Comparison of ENCODE assay signal across 21 cellular contexts in the genomic region with DNA sequence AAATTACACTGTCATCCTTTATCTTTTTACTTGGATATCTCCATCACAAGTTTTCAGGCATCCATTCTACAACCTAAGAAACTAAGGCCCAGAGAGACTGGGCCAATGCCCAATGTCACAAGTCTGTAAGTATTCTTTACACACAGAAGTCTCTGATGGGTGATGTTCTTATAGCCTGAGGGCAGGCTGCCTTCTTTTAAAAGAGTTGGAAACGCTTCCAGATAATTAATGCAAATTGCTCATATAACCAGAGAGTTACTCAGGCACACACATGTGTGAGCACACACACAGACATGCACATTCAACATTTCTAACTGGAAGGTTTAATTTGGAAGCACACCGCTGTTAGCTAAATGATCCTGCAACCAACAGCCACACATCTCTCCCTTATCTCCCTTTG.
DNase-seq lines count a peak whose midpoint lies in the region; ATAC-seq and TF ChIP-seq lines count a peak whose summit lies in the region.
"Had no signal": no experiment of that assay in that cellular context is flagged by ENCODE, and none has a peak within 500 bp of the region (broad histone marks: within the 10 kb centered on the region; RNA-seq: fewer than 3 reads in every experiment).

No MANE protein-coding gene starts in this region.

- H2AFZ ChIP-seq in smooth muscle cell (ENCODE audit: low read depth) = no peak overlapping the region

- no peak overlapping the region for H3K4me2 ChIP-seq in smooth muscle cell
- H3K4me2 ChIP-seq: BLaER1 had no signal

- no peaks in the 10 kb centered on the region for H4K20me1 ChIP-seq in smooth muscle cell (ENCODE audit: low read depth)
- H4K20me1 ChIP-seq: BLaER1 had no signal

- DNase-seq in NCI-H748 (lab: John Stamatoyannopoulos, UW; ENCODE audit: unreplicated experiment) = peak; percentile 43
- DNase-seq in NCI-H748 treated with DMSO at 0.1 percent for 48 hours (lab: John Stamatoyannopoulos, UW) = no peak
- peak; percentile 92 for DNase-seq in NCI-H69 (lab: John Stamatoyannopoulos, UW)
- DNase-seq in foreskin melanocyte = peak; percentile 9
- no peak for DNase-seq in smooth muscle cell (lab: John Stamatoyannopoulos, UW; ENCODE audit: unreplicated experiment)
- DNase-seq in activated naive CD4-positive, alpha-beta T cell treated with Interleukin-2 at 50 U/mL for 16 hours = no peak
- DNase-seq: CD4-positive, CD25-positive, alpha-beta regulatory T cell; DMS53; Karpas-422; NCI-H1092 treated with DMSO at 0.1 percent for 48 hours; NCI-H1694; NCI-H2029 treated with DMSO at 0.1 percent for 48 hours; NCI-H345; NCI-H524; SHP77 had no signal

- no peak overlapping the region for H3K4me3 ChIP-seq in smooth muscle cell
- H3K4me3 ChIP-seq: BLaER1 had no signal

- ATAC-seq in HG03159 (IDR thresholded peaks at IDR 0.05; ENCODE audit: unreplicated experiment) (no peak), HG03097 (IDR thresholded peaks at IDR 0.05; ENCODE audit: low FRiP score, unreplicated experiment) (no peak)
- ATAC-seq: HCT116, HepG2 had no signal

- no peaks in the 10 kb centered on the region for H3K79me2 ChIP-seq in smooth muscle cell (ENCODE audit: low read depth)

- no peaks in the 10 kb centered on the region for H3K9me3 ChIP-seq in smooth muscle cell (replicated peaks; ENCODE audit: low read depth)
- H3K9me3 ChIP-seq: BLaER1 had no signal

- no peak overlapping the region for H3K9ac ChIP-seq in smooth muscle cell (ENCODE audit: low read depth)
- H3K9ac ChIP-seq: BLaER1 had no signal

- peaks cover 26% of the 10 kb centered on the region for H3F3A ChIP-seq in smooth muscle cell (ENCODE audit: low read depth)

- H3K4me1 ChIP-seq in smooth muscle cell (ENCODE audit: low read depth) = peaks cover 13% of the 10 kb centered on the region
- H3K4me1 ChIP-seq: BLaER1 had no signal

- H3K27ac ChIP-seq in smooth muscle cell (ENCODE audit: low read depth) = peak overlapping the region; percentile 96
- H3K27ac ChIP-seq: BLaER1, RWPE1 had no signal

- WGBS in smooth muscle cell (ENCODE audit: low lambda C conversion rate) = 41% methylated on average over 2 of the region's 2 CpGs

- no peaks in the 10 kb centered on the region for H3K36me3 ChIP-seq in smooth muscle cell (ENCODE audit: low read depth)
- H3K36me3 ChIP-seq: BLaER1 had no signal

- H3K27me3 ChIP-seq in smooth muscle cell (ENCODE audit: low read depth) = no peaks in the 10 kb centered on the region
- H3K27me3 ChIP-seq: BLaER1 had no signal

- TF ChIP-seq CTCF in smooth muscle cell (IDR thresholded peaks at IDR 0.05; ENCODE audit: borderline replicate concordance, insufficient read depth, poor library complexity, severe bottlenecking) = no peak

Comparison
In these comparisons a context has a peak if more than half of its experiments do, and no peak if none do; other contexts are left out.
1. DNase-seq: peak in NCI-H748 (single experiment), NCI-H69 (single experiment) and foreskin melanocyte (single experiment); none in NCI-H748 treated with DMSO at 0.1 percent for 48 hours (single experiment), smooth muscle cell (single experiment) and activated naive CD4-positive, alpha-beta T cell treated with Interleukin-2 at 50 U/mL for 16 hours (single experiment).